In the genomic region with DNA sequence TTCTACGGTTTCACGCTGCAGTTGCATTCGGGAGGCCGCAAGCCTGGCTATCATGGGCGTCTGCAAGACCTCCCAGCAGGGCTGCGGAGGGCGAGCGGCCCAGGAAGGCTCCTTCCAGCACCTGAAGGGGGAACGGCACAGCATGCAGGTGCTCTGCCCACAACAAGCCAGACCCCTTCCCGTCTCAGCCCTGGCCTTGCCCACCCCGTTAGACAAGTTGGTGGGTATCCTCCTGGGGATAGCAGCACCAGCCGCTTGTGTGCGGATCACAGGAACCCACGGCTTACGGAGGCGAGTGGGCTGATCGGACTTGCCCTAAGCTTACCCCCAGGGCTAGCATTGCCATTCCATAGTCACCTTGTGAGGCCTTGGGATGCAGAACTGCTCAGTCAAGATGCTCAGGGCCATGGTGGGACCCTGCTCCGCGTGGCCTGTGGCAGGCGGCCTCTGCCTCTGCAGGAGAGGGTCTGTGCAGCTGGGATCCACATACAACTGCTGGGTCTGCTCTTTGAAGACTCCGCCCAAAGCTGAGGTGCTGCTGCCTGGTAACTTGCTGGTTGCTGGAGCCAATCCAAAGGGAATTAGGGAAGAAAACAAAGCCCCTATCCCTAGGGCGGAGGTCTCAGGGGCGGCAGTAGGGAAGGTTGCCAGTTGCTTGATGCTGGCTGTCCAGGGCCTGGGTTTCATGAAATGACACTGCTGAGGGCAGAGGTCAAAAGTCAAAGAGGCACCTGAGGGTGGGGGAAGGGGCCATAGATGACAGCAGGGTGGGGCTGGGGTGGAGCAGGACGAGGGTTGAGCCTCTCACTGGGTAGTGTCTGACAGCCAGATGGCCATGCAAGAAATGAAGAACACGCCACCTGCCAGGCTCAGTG, we compare ENCODE assay signal across 14 cellular contexts. TPM values are rescaled to one million over a fixed set of nuclear protein-coding genes. Genes with fewer than 3 reads are reported as not detected.
A peak's percentile ranks its signal among the peaks of the same experiment; 100 is the strongest.
DNase-seq lines count a peak whose midpoint lies in the region; ATAC-seq and TF ChIP-seq lines count a peak whose summit lies in the region.
"Had no signal": no experiment of that assay in that cellular context is flagged by ENCODE, and none has a peak within 500 bp of the region (broad histone marks: within the 10 kb centered on the region; RNA-seq: fewer than 3 reads in every experiment).

No MANE protein-coding gene starts in this region.

- H3K4me3 Mint-ChIP-seq in activated T-cell treated with anti-CD3 and anti-CD28 coated beads, Interleukin-2, amount 50 U/mL, for 4 hours = peak overlapping the region; percentile 74

- H3K36me3 Mint-ChIP-seq in activated T-cell treated with anti-CD3 and anti-CD28 coated beads, Interleukin-2, amount 50 U/mL, for 4 hours (ENCODE audit: insufficient read depth) = no peaks in the 10 kb centered on the region

- no peak for TF ChIP-seq CTCF in spleen (IDR thresholded peaks at IDR 0.05 in 8 of 11, conservative IDR thresholded peaks at IDR 0.05 in 3 of 11)

- 90% methylated on average over 25 of the region's 25 CpGs for WGBS in right cardiac atrium
- 88 to 94% (median 89%) methylated on average over 17 to 25 of the region's 25 CpGs for WGBS in spleen, 5 donors

- H3K4me3 ChIP-seq in right cardiac atrium (ENCODE audit: low read length) (no peak overlapping the region), spleen (no peak overlapping the region)

- peaks cover 59% of the 10 kb centered on the region for H3K27me3 Mint-ChIP-seq in activated T-cell treated with anti-CD3 and anti-CD28 coated beads, Interleukin-2, amount 50 U/mL, for 4 hours (ENCODE audit: low read depth)

- H3K27me3 ChIP-seq in right cardiac atrium (ENCODE audit: control insufficient read depth, insufficient read depth) (no peaks in the 10 kb centered on the region), spleen (replicated peaks in 1 of 7) (peaks cover 0 to 71% (median 6%) of the 10 kb centered on the region in 7 donors)
- H3K27me3 ChIP-seq: tibial artery had no signal

- H3K27ac ChIP-seq in right cardiac atrium (ENCODE audit: low read length) (no peak overlapping the region), spleen (no peak overlapping the region)
- H3K27ac ChIP-seq: neutrophil had no signal

- H3K9me3 Mint-ChIP-seq in activated T-cell treated with anti-CD3 and anti-CD28 coated beads, Interleukin-2, amount 50 U/mL, for 4 hours = no peaks in the 10 kb centered on the region
- H3K9me3 Mint-ChIP-seq: activated T-helper 2 cell treated with anti-CD3 and anti-CD28 coated beads, Interferon-gamma antibody, Interleukin-2, Interleukin-4, amounts not matched to agents 10 μg/mL and 5 μg/mL and 100 μg/mL, durations not matched to agents 14 hours and 24 hours and 36 hours had no signal

- TF ChIP-seq POLR2A in spleen (IDR thresholded peaks at IDR 0.05) = no peak

- DNase-seq in activated T-cell treated with anti-CD3 and anti-CD28 coated beads, Interleukin-2, amount 50 U/mL, for 4 hours = no peak
- no peak for DNase-seq in activated T-cell treated with anti-CD3 and anti-CD28 coated beads, Interleukin-2, amount 50 U/mL, for 48 hours
- DNase-seq in NCI-H524 (lab: John Stamatoyannopoulos, UW) (peak; percentile 80 to 91), right cardiac atrium (peak in 2 of 3 donors; percentile 19 to 46), spleen (peak; percentile 63), medulla oblongata (ENCODE audit: extremely low spot score) (no peak), NCI-H1092 treated with DMSO at 0.1 percent for 48 hours (lab: John Stamatoyannopoulos, UW) (no peak)
- DNase-seq in activated CD4-positive, alpha-beta T cell treated with anti-CD3 and anti-CD28 coated beads for 1 hour = no peak
- DNase-seq: PC-3, T-helper 1 cell had no signal

- peaks cover 28% of the 10 kb centered on the region for H3K4me1 Mint-ChIP-seq in activated T-cell treated with anti-CD3 and anti-CD28 coated beads, Interleukin-2, amount 50 U/mL, for 4 hours (ENCODE audit: low read depth)

- no peaks in the 10 kb centered on the region for H3K36me3 ChIP-seq in spleen
- H3K36me3 ChIP-seq: neutrophil, tibial artery had no signal

- H3K9me3 ChIP-seq in right cardiac atrium (ENCODE audit: control insufficient read depth, low read length) (no peaks in the 10 kb centered on the region), spleen (no peaks in the 10 kb centered on the region)
- H3K9me3 ChIP-seq: A549, neutrophil, tibial artery had no signal

- no peak for ATAC-seq in activated T-cell treated with anti-CD3 and anti-CD28 coated beads, Interleukin-2, amount 50 U/mL, for 4 hours
- ATAC-seq in right cardiac atrium = no peak
- ATAC-seq: A549, PC-3 had no signal

- H3K4me1 ChIP-seq in right cardiac atrium (ENCODE audit: control insufficient read depth, insufficient read depth, low read length) (peaks cover 7% of the 10 kb centered on the region), spleen (peaks cover 0 to 77% (median 45%) of the 10 kb centered on the region in 6 donors)

- intact Hi-C loops in right cardiac atrium (cut with DNase I) (no loop called here), spleen (cut with DNase I; ENCODE audit: low total_unique reads) (no loop called here)

RNA-seq across cellular contexts. Expression of a gene that starts 1.4 kb away (rescaled TPM):
- 1 to 10 TPM; 2.7 to 5.0 (median 4.0) TPM for total RNA-seq in activated T-cell treated with anti-CD3 and anti-CD28 coated beads, Interleukin-2, amount 50 U/mL, for 4 hours
- total RNA-seq in right cardiac atrium (10 to 100 TPM; 14.1 to 19.1 (median 15.4) TPM), spleen (10 to 100 TPM; 37.2 to 91.2 (median 73.3) TPM)
- polyA plus RNA-seq in right cardiac atrium (10.3 TPM), spleen (10 to 100 TPM in 2 of 3 donors, 1 to 10 TPM in 1; 5.1 to 21.6 (median 10.7) TPM)

RNA-seq across cellular contexts. Expression of a gene that starts 52.1 kb away (rescaled TPM):
- not detected for total RNA-seq in activated T-cell treated with anti-CD3 and anti-CD28 coated beads, Interleukin-2, amount 50 U/mL, for 4 hours
- not detected for total RNA-seq in right cardiac atrium
- not detected for polyA plus RNA-seq in right cardiac atrium
- not detected for total RNA-seq in spleen
- not detected for polyA plus RNA-seq in spleen
- total RNA-seq: activated T-helper 2 cell treated with anti-CD3 and anti-CD28 coated beads, Interferon-gamma antibody, Interleukin-2, Interleukin-4, amounts not matched to agents 10 μg/mL and 5 μg/mL and 100 μg/mL, durations not matched to agents 14 hours and 24 hours and 36 hours; PC-3 had no signal
- polyA plus RNA-seq: A549 had no signal

Comparison
In these comparisons a context has a peak if more than half of its experiments do, and no peak if none do; other contexts are left out.
1. DNase-seq: peak in NCI-H524 (2 of 2), right cardiac atrium (2 of 3) and spleen (single experiment); none in activated T-cell treated with anti-CD3 and anti-CD28 coated beads, Interleukin-2, amount 50 U/mL, for 4 hours (single experiment), activated T-cell treated with anti-CD3 and anti-CD28 coated beads, Interleukin-2, amount 50 U/mL, for 48 hours (0 of 2), activated CD4-positive, alpha-beta T cell treated with anti-CD3 and anti-CD28 coated beads for 1 hour (single experiment), medulla oblongata (single experiment) and NCI-H1092 treated with DMSO at 0.1 percent for 48 hours (single experiment).